In genomic region chr12:82919365-82920054, GRCh38 we compare ENCODE assay signal across 20 cellular contexts.
"Had no signal": no experiment of that assay in that cellular context is flagged by ENCODE, and none has a peak within 500 bp of the region (broad histone marks: within the 10 kb centered on the region; RNA-seq: fewer than 3 reads in every experiment).

No MANE protein-coding gene starts in this region.

- DNase-seq: cortex of kidney; effector memory CD4-positive, alpha-beta T cell; immature natural killer cell; kidney; left cardiac atrium; left ventricle myocardium superior; mesenchymal stem cell; naive B cell; occipital lobe; pancreas; right cardiac atrium; small intestine; stimulated activated CD4-positive, alpha-beta T cell treated with anti-CD3 and anti-CD28 coated beads, Interleukin-12 subunit alpha, Interleukin-12 subunit beta, amount 100 ng/mL, for 4 hours; stimulated activated naive CD4-positive, alpha-beta T cell; stomach; transverse colon; uterus had no signal

- ATAC-seq: gastroesophageal sphincter, left cardiac atrium, left ventricle myocardium superior, pancreas had no signal

- H3K27ac Mint-ChIP-seq: immature natural killer cell, naive B cell, progenitor cell of endocrine pancreas had no signal

- H3K4me1 Mint-ChIP-seq: immature natural killer cell, naive B cell had no signal

- H3K4me3 Mint-ChIP-seq: immature natural killer cell, naive B cell, nephron had no signal

- H3K9me3 Mint-ChIP-seq: naive B cell had no signal

- H3K27me3 Mint-ChIP-seq: naive B cell, progenitor cell of endocrine pancreas had no signal

- H3K36me3 Mint-ChIP-seq: immature natural killer cell, naive B cell had no signal
